Comparison of ENCODE assay signal across 13 cellular contexts in genomic region chr1:43034195-43034658, GRCh38.
DNase-seq lines count a peak whose midpoint lies in the region; ATAC-seq and TF ChIP-seq lines count a peak whose summit lies in the region.
"Had no signal": no experiment of that assay in that cellular context is flagged by ENCODE, and none has a peak within 500 bp of the region (broad histone marks: within the 10 kb centered on the region; RNA-seq: fewer than 3 reads in every experiment).

No MANE protein-coding gene starts in this region.

- H3K9me3 ChIP-seq in CD4-positive, CD25-positive, alpha-beta regulatory T cell (ENCODE audit: control insufficient read depth in 2 of 2, low read length in 2 of 2), result no peaks in the 10 kb centered on the region

- H3K27ac ChIP-seq in CD4-positive, CD25-positive, alpha-beta regulatory T cell (ENCODE audit: insufficient read depth, low read length, poor library complexity, severe bottlenecking), result no peak overlapping the region
- H3K27ac ChIP-seq in brain microvascular endothelial cell, result no peak overlapping the region

- H3K4me3 ChIP-seq in CD4-positive, CD25-positive, alpha-beta regulatory T cell (ENCODE audit: low read depth, low read length), result no peak overlapping the region
- no peak overlapping the region for H3K4me3 ChIP-seq in brain microvascular endothelial cell (ENCODE audit: low read depth, low read length)

- TF ChIP-seq CTCF in mesothelial cell of epicardium (IDR thresholded peaks at IDR 0.05; ENCODE audit: unreplicated experiment) (no peak), brain microvascular endothelial cell (IDR thresholded peaks at IDR 0.05; ENCODE audit: low read depth, low read length, missing control alignments) (no peak)

- H3K4me3 Mint-ChIP-seq in CD4-positive, CD25-positive, alpha-beta regulatory T cell, result peak overlapping the region in 1 of 4 donors; percentile 69
- no peak overlapping the region for H3K4me3 Mint-ChIP-seq in activated naive CD8-positive, alpha-beta T cell treated with anti-CD3 and anti-CD28 coated beads, Interleukin-2, amount 50 U/mL, for 24 hours
- no peak overlapping the region for H3K4me3 Mint-ChIP-seq in mesothelial cell of epicardium

- DNase-seq in CD4-positive, CD25-positive, alpha-beta regulatory T cell, result no peak
- DNase-seq in HT-29 (ENCODE audit: low spot score) (peak; percentile 85), mesothelial cell of epicardium (ENCODE audit: low spot score in 2 of 2, unreplicated experiment in 2 of 2) (no peak), globus pallidus (ENCODE audit: low spot score) (no peak), brain microvascular endothelial cell (no peak), AG08395 (ENCODE audit: low spot score) (no peak), NCI-H1092 (lab: John Stamatoyannopoulos, UW) (no peak)
- DNase-seq in activated naive CD8-positive, alpha-beta T cell treated with anti-CD3 and anti-CD28 coated beads, Interleukin-2, amount 50 U/mL, for 24 hours, result no peak
- DNase-seq: Calu3; caudate nucleus; midbrain; stimulated activated CD4-positive, alpha-beta T cell treated with anti-CD3 and anti-CD28 coated beads, Interleukin-4, amount 100 ng/mL, for 1 hour; T1000 had no signal

- no peaks in the 10 kb centered on the region for H3K36me3 ChIP-seq in CD4-positive, CD25-positive, alpha-beta regulatory T cell (ENCODE audit: control insufficient read depth, insufficient read depth, low read length)
- no peaks in the 10 kb centered on the region for H3K36me3 ChIP-seq in brain microvascular endothelial cell (replicated peaks)

- H3K4me1 ChIP-seq in CD4-positive, CD25-positive, alpha-beta regulatory T cell (ENCODE audit: control insufficient read depth, insufficient read depth, low read length, poor library complexity, severe bottlenecking), result peaks cover 10% of the 10 kb centered on the region

- peak overlapping the region; percentile 47 to 90 (median 75) for H3K27ac Mint-ChIP-seq in CD4-positive, CD25-positive, alpha-beta regulatory T cell
- peak overlapping the region; percentile 74 for H3K27ac Mint-ChIP-seq in activated naive CD8-positive, alpha-beta T cell treated with anti-CD3 and anti-CD28 coated beads, Interleukin-2, amount 50 U/mL, for 24 hours
- H3K27ac Mint-ChIP-seq in mesothelial cell of epicardium, result peak overlapping the region; percentile 83

- no peaks in the 10 kb centered on the region for H3K36me3 Mint-ChIP-seq in CD4-positive, CD25-positive, alpha-beta regulatory T cell
- H3K36me3 Mint-ChIP-seq in activated naive CD8-positive, alpha-beta T cell treated with anti-CD3 and anti-CD28 coated beads, Interleukin-2, amount 50 U/mL, for 24 hours (ENCODE audit: low read depth), result no peaks in the 10 kb centered on the region
- no peaks in the 10 kb centered on the region for H3K36me3 Mint-ChIP-seq in mesothelial cell of epicardium

- H3K27me3 ChIP-seq in CD4-positive, CD25-positive, alpha-beta regulatory T cell (ENCODE audit: control insufficient read depth, insufficient read depth, low read length), result no peaks in the 10 kb centered on the region
- no peaks in the 10 kb centered on the region for H3K27me3 ChIP-seq in brain microvascular endothelial cell (replicated peaks)

- ATAC-seq in CD4-positive, CD25-positive, alpha-beta regulatory T cell (ENCODE audit: low read depth in 2 of 2), result no peak
- no peak for ATAC-seq in activated naive CD8-positive, alpha-beta T cell treated with anti-CD3 and anti-CD28 coated beads, Interleukin-2, amount 50 U/mL, for 24 hours

- H3K4me1 Mint-ChIP-seq in CD4-positive, CD25-positive, alpha-beta regulatory T cell, result peaks cover 4 to 15% (median 8%) of the 10 kb centered on the region in 4 donors
- H3K4me1 Mint-ChIP-seq in activated naive CD8-positive, alpha-beta T cell treated with anti-CD3 and anti-CD28 coated beads, Interleukin-2, amount 50 U/mL, for 24 hours, result peaks cover 7% of the 10 kb centered on the region
- peaks cover 32% of the 10 kb centered on the region for H3K4me1 Mint-ChIP-seq in mesothelial cell of epicardium

- no peaks in the 10 kb centered on the region for H3K9me3 Mint-ChIP-seq in CD4-positive, CD25-positive, alpha-beta regulatory T cell
- no peaks in the 10 kb centered on the region for H3K9me3 Mint-ChIP-seq in activated naive CD8-positive, alpha-beta T cell treated with anti-CD3 and anti-CD28 coated beads, Interleukin-2, amount 50 U/mL, for 24 hours
- no peaks in the 10 kb centered on the region for H3K9me3 Mint-ChIP-seq in mesothelial cell of epicardium

- no peaks in the 10 kb centered on the region for H3K27me3 Mint-ChIP-seq in CD4-positive, CD25-positive, alpha-beta regulatory T cell
- no peaks in the 10 kb centered on the region for H3K27me3 Mint-ChIP-seq in activated naive CD8-positive, alpha-beta T cell treated with anti-CD3 and anti-CD28 coated beads, Interleukin-2, amount 50 U/mL, for 24 hours
- H3K27me3 Mint-ChIP-seq in mesothelial cell of epicardium (ENCODE audit: low read depth), result no peaks in the 10 kb centered on the region

- in situ Hi-C loops in brain microvascular endothelial cell (cut with HindIII; ENCODE audit: low pct_ligation_motif_present, low sequenced_read_pairs), result no loop called here
